In genomic region chr19:14167013-14167593, GRCh38 we compare ENCODE assay signal across 10 cellular contexts. TPM values are rescaled to one million over a fixed set of nuclear protein-coding genes. Genes with fewer than 3 reads are reported as not detected.
A peak's percentile ranks its signal among the peaks of the same experiment; 100 is the strongest.
DNase-seq lines count a peak whose midpoint lies in the region; ATAC-seq lines count a peak whose summit lies in the region.
"Had no signal": no experiment of that assay in that cellular context is flagged by ENCODE, and none has a peak within 500 bp of the region (broad histone marks: within the 10 kb centered on the region; RNA-seq: fewer than 3 reads in every experiment).

No MANE protein-coding gene starts in this region.

- H3K27ac Mint-ChIP-seq in activated CD4-positive, alpha-beta T cell treated with anti-CD3 and anti-CD28 coated beads, Interleukin-2, amount 10 ng/mL, durations not matched to agents 7 days and 5 days: peak overlapping the region; percentile 87
- H3K27ac Mint-ChIP-seq in stimulated activated naive CD8-positive, alpha-beta T cell treated with anti-CD3 and anti-CD28 coated beads, Interleukin-15, amount 100 ng/mL, for 72 hours: peak overlapping the region; percentile 57 to 93

- POLR2A ChIA-PET in activated CD4-positive, alpha-beta T cell treated with anti-CD3 and anti-CD28 coated beads, Interleukin-2, amount 10 ng/mL, durations not matched to agents 7 days and 5 days (lab: Charles Lee): no interaction called here

- peak; percentile 10 to 15 for ATAC-seq in activated T-cell treated with anti-CD3 and anti-CD28 coated beads, Interleukin-2, amount 50 U/mL, for 4 hours
- peak; percentile 43 for ATAC-seq in stimulated activated naive CD8-positive, alpha-beta T cell treated with anti-CD3 and anti-CD28 coated beads, Interleukin-15, amount 100 ng/mL, for 72 hours
- no peak for ATAC-seq in GM21786 (IDR thresholded peaks at IDR 0.05; ENCODE audit: unreplicated experiment)
- ATAC-seq: K562 had no signal

- peak; percentile 19 for DNase-seq in activated CD4-positive, alpha-beta T cell treated with anti-CD3 and anti-CD28 coated beads, Interleukin-2, amount 10 ng/mL, durations not matched to agents 7 days and 5 days
- DNase-seq in activated CD4-positive, alpha-beta T cell treated with anti-CD3 and anti-CD28 coated beads, Interleukin-2, amount 50 U/mL, for 4 hours: no peak
- DNase-seq in activated T-cell treated with anti-CD3 and anti-CD28 coated beads, Interleukin-2, amount 50 U/mL, for 4 hours: no peak
- DNase-seq in iPS-NIHi11 (ENCODE audit: low spot score): peak; percentile 7
- no peak for DNase-seq in stimulated activated naive CD8-positive, alpha-beta T cell treated with anti-CD3 and anti-CD28 coated beads, Interleukin-15, amount 100 ng/mL, for 72 hours
- no peak for DNase-seq in NCI-H1105 treated with DMSO at 0.1 percent for 48 hours (lab: John Stamatoyannopoulos, UW)
- no peak for DNase-seq in KBM-7
- DNase-seq: NK-92 treated with Interleukin-12 subunit alpha and Interleukin-12 subunit beta, amount 100 ng/mL, for 24 hours had no signal

- in situ Hi-C loops in KBM-7 (cut with MboI; ENCODE audit: low pct_unique_long_range_greater_than_20kb, low sequenced_read_pairs): no loop called here

- CTCF ChIA-PET in activated CD4-positive, alpha-beta T cell treated with anti-CD3 and anti-CD28 coated beads, Interleukin-2, amount 10 ng/mL, durations not matched to agents 7 days and 5 days (lab: Charles Lee): interaction anchor here (0.6 to 3.2 kb wide), 4 partner anchors 31 to 181 kb away, joined by 3 to 10 read pairs (median 4); partner anchors contain the start of gene ASF1B

- peaks cover 23% of the 10 kb centered on the region for H3K4me1 Mint-ChIP-seq in activated CD4-positive, alpha-beta T cell treated with anti-CD3 and anti-CD28 coated beads, Interleukin-2, amount 10 ng/mL, durations not matched to agents 7 days and 5 days
- H3K4me1 Mint-ChIP-seq in activated T-cell treated with anti-CD3 and anti-CD28 coated beads, Interleukin-2, amount 50 U/mL, for 4 hours (ENCODE audit: low read depth): peaks cover 25% of the 10 kb centered on the region
- H3K4me1 Mint-ChIP-seq in stimulated activated naive CD8-positive, alpha-beta T cell treated with anti-CD3 and anti-CD28 coated beads, Interleukin-15, amount 100 ng/mL, for 72 hours: peaks cover 33% of the 10 kb centered on the region

- peaks cover 16% of the 10 kb centered on the region for H3K36me3 Mint-ChIP-seq in activated CD4-positive, alpha-beta T cell treated with anti-CD3 and anti-CD28 coated beads, Interleukin-2, amount 10 ng/mL, durations not matched to agents 7 days and 5 days (ENCODE audit: low read depth)
- H3K36me3 Mint-ChIP-seq in activated T-cell treated with anti-CD3 and anti-CD28 coated beads, Interleukin-2, amount 50 U/mL, for 4 hours (ENCODE audit: insufficient read depth): peaks cover 14% of the 10 kb centered on the region

- peak overlapping the region; percentile 70 for H3K4me3 Mint-ChIP-seq in activated CD4-positive, alpha-beta T cell treated with anti-CD3 and anti-CD28 coated beads, Interleukin-2, amount 10 ng/mL, durations not matched to agents 7 days and 5 days
- peak overlapping the region; percentile 78 for H3K4me3 Mint-ChIP-seq in activated T-cell treated with anti-CD3 and anti-CD28 coated beads, Interleukin-2, amount 50 U/mL, for 4 hours
- peak overlapping the region; percentile 84 to 88 for H3K4me3 Mint-ChIP-seq in stimulated activated naive CD8-positive, alpha-beta T cell treated with anti-CD3 and anti-CD28 coated beads, Interleukin-15, amount 100 ng/mL, for 72 hours

- H3K9me3 Mint-ChIP-seq in activated CD4-positive, alpha-beta T cell treated with anti-CD3 and anti-CD28 coated beads, Interleukin-2, amount 10 ng/mL, durations not matched to agents 7 days and 5 days: no peaks in the 10 kb centered on the region
- no peaks in the 10 kb centered on the region for H3K9me3 Mint-ChIP-seq in activated T-cell treated with anti-CD3 and anti-CD28 coated beads, Interleukin-2, amount 50 U/mL, for 4 hours
- peaks cover 0 to 6% of the 10 kb centered on the region in 2 donors for H3K9me3 Mint-ChIP-seq in stimulated activated naive CD8-positive, alpha-beta T cell treated with anti-CD3 and anti-CD28 coated beads, Interleukin-15, amount 100 ng/mL, for 72 hours

- H3K27me3 Mint-ChIP-seq in activated CD4-positive, alpha-beta T cell treated with anti-CD3 and anti-CD28 coated beads, Interleukin-2, amount 10 ng/mL, durations not matched to agents 7 days and 5 days: no peaks in the 10 kb centered on the region
- H3K27me3 Mint-ChIP-seq in activated T-cell treated with anti-CD3 and anti-CD28 coated beads, Interleukin-2, amount 50 U/mL, for 4 hours (ENCODE audit: low read depth): no peaks in the 10 kb centered on the region
- no peaks in the 10 kb centered on the region for H3K27me3 Mint-ChIP-seq in stimulated activated naive CD8-positive, alpha-beta T cell treated with anti-CD3 and anti-CD28 coated beads, Interleukin-15, amount 100 ng/mL, for 72 hours

RNA-seq across cellular contexts. Expression of gene ASF1B, which starts 30.7 kb away (rescaled TPM):
- 100 to 1,000 TPM; 119 to 131 TPM for total RNA-seq in activated CD4-positive, alpha-beta T cell treated with anti-CD3 and anti-CD28 coated beads, Interleukin-2, amount 10 ng/mL, durations not matched to agents 7 days and 5 days
- total RNA-seq in activated T-cell treated with anti-CD3 and anti-CD28 coated beads, Interleukin-2, amount 50 U/mL, for 4 hours: 10 to 100 TPM; 18.5 to 26.7 (median 21.0) TPM

RNA-seq across cellular contexts. Expression of gene ADGRL1, which starts 38.9 kb away (rescaled TPM):
- 10 to 100 TPM; 12.5 to 14.0 TPM for total RNA-seq in activated CD4-positive, alpha-beta T cell treated with anti-CD3 and anti-CD28 coated beads, Interleukin-2, amount 10 ng/mL, durations not matched to agents 7 days and 5 days
- total RNA-seq in activated T-cell treated with anti-CD3 and anti-CD28 coated beads, Interleukin-2, amount 50 U/mL, for 4 hours: 10 to 100 TPM; 22.2 to 30.2 (median 23.6) TPM

RNA-seq across cellular contexts. Expression of gene PRKACA, which starts 49.5 kb away (rescaled TPM):
- total RNA-seq in activated CD4-positive, alpha-beta T cell treated with anti-CD3 and anti-CD28 coated beads, Interleukin-2, amount 10 ng/mL, durations not matched to agents 7 days and 5 days: 10 to 100 TPM; 50.6 to 56.8 TPM
- total RNA-seq in activated T-cell treated with anti-CD3 and anti-CD28 coated beads, Interleukin-2, amount 50 U/mL, for 4 hours: 10 to 100 TPM; 45.0 to 46.1 (median 45.3) TPM

Comparison
In these comparisons a context has a peak if more than half of its experiments do, and no peak if none do; other contexts are left out.
1. DNase-seq: peak in activated CD4-positive, alpha-beta T cell treated with anti-CD3 and anti-CD28 coated beads, Interleukin-2, amount 10 ng/mL, durations not matched to agents 7 days and 5 days (single experiment) and iPS-NIHi11 (single experiment); none in activated CD4-positive, alpha-beta T cell treated with anti-CD3 and anti-CD28 coated beads, Interleukin-2, amount 50 U/mL, for 4 hours (0 of 2), activated T-cell treated with anti-CD3 and anti-CD28 coated beads, Interleukin-2, amount 50 U/mL, for 4 hours (single experiment), stimulated activated naive CD8-positive, alpha-beta T cell treated with anti-CD3 and anti-CD28 coated beads, Interleukin-15, amount 100 ng/mL, for 72 hours (0 of 2), NCI-H1105 treated with DMSO at 0.1 percent for 48 hours (single experiment) and KBM-7 (single experiment).
2. RNA of gene ASF1B, which starts 30.7 kb away (total RNA-seq): 119 to 131 TPM in activated CD4-positive, alpha-beta T cell treated with anti-CD3 and anti-CD28 coated beads, Interleukin-2, amount 10 ng/mL, durations not matched to agents 7 days and 5 days; 18.5 to 26.7 TPM in activated T-cell treated with anti-CD3 and anti-CD28 coated beads, Interleukin-2, amount 50 U/mL, for 4 hours; every median in the first group is over 4 times any median in the second.
3. Peak in every context shown above with its lines, with median percentiles within 50 percentile points of each other: H3K4me3 Mint-ChIP-seq.